In the genomic region with DNA sequence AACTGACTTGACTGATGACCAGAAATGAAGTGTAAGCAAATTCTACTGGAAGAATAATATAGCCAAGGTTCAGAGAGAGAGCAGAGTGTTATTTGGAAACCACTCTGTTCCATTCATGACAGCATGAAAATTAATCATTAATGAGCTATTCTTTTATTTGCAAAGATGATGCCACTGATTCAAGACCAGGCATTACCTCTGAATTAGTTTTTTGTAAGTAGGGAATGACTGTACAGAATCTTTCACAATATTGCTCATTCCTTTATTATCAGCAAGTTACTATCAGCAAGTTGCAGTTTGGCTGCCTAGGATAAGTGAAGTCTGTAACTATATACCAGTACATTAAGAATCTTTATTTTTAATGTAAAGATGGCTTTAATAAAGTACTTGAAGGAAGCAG, we compare ENCODE assay signal across 19 cellular contexts.
DNase-seq lines count a peak whose midpoint lies in the region; ATAC-seq and TF ChIP-seq lines count a peak whose summit lies in the region.
"Had no signal": no experiment of that assay in that cellular context is flagged by ENCODE, and none has a peak within 500 bp of the region (broad histone marks: within the 10 kb centered on the region; RNA-seq: fewer than 3 reads in every experiment).

No MANE protein-coding gene starts in this region.

- no peaks in the 10 kb centered on the region for H3K36me3 ChIP-seq in adipocyte (ENCODE audit: control insufficient read depth, insufficient read depth, low read length, severe bottlenecking)
- H3K36me3 ChIP-seq: BE2C had no signal

- H3K27me3 ChIP-seq in adipocyte (replicated peaks; ENCODE audit: control insufficient read depth, insufficient read depth, low read length), result no peaks in the 10 kb centered on the region
- H3K27me3 ChIP-seq: BE2C had no signal

- peaks cover 24% of the 10 kb centered on the region for H3K9me3 ChIP-seq in adipocyte (ENCODE audit: control insufficient read depth, low read length)

- in situ Hi-C loops in Caki2 (cut with HindIII; ENCODE audit: low pct_unique_long_range_greater_than_20kb, low sequenced_read_pairs), result no loop called here

- H3K4me3 ChIP-seq in adipocyte (ENCODE audit: low read length) (no peak overlapping the region), epithelial cell of esophagus (ENCODE audit: low read length) (no peak overlapping the region)
- H3K4me3 ChIP-seq: GM23338 had no signal

- peak; percentile 4 for DNase-seq in Caki2 (ENCODE audit: low read depth)
- peak; percentile 6 for DNase-seq in adipocyte (ENCODE audit: low read depth)
- DNase-seq in epithelial cell of esophagus (ENCODE audit: low read depth), result peak; percentile 84
- peak; percentile 19 for DNase-seq in foreskin melanocyte
- DNase-seq in SIG-M5 (lab: John Stamatoyannopoulos, UW), result no peak
- DNase-seq in HT-29 (ENCODE audit: low spot score), result no peak
- DNase-seq in NCI-H1105 treated with DMSO at 0.1 percent for 48 hours (lab: John Stamatoyannopoulos, UW), result no peak
- DNase-seq: BE2C; Calu3; CD4-positive, alpha-beta T cell; KBM-7; NCI-H187; NCI-H2107; NCI-H510A treated with DMSO at 0.1 percent for 48 hours; NCI-H774; Right ventricle myocardium superior had no signal

- H3K9ac ChIP-seq in adipocyte (ENCODE audit: low read length), result no peak overlapping the region

- no peak for ATAC-seq in HG03378 (IDR thresholded peaks at IDR 0.05; ENCODE audit: unreplicated experiment)
- ATAC-seq: GM23338, HCT116 had no signal

- H3K4me1 ChIP-seq in adipocyte (ENCODE audit: control insufficient read depth, insufficient read depth, low read length), result peaks cover 5% of the 10 kb centered on the region
- H3K4me1 ChIP-seq: BE2C had no signal

- no peak for TF ChIP-seq CTCF in epithelial cell of esophagus (IDR thresholded peaks at IDR 0.05; ENCODE audit: insufficient read depth, low read depth, low read length, missing control alignments)

Comparison
In these comparisons a context has a peak if more than half of its experiments do, and no peak if none do; other contexts are left out.
1. DNase-seq: peak in Caki2 (single experiment), adipocyte (single experiment), epithelial cell of esophagus (single experiment) and foreskin melanocyte (single experiment); none in SIG-M5 (single experiment), HT-29 (single experiment) and NCI-H1105 treated with DMSO at 0.1 percent for 48 hours (single experiment).